ENCODE assay signal across 26 cellular contexts in genomic region chr7:122425731-122426130, GRCh38.
"Had no signal": no experiment of that assay in that cellular context is flagged by ENCODE, and none has a peak within 500 bp of the region (broad histone marks: within the 10 kb centered on the region; RNA-seq: fewer than 3 reads in every experiment).

No MANE protein-coding gene starts in this region.

- ATAC-seq: natural killer cell; psoas muscle; right lobe of liver; stimulated activated memory B cell treated with anti-CD40 and anti-IgM and Interleukin-4, amounts not matched to agents 10 μg/mL and 1 μg/mL and 100 μg/mL, for 72 hours; stimulated activated naive CD8-positive, alpha-beta T cell treated with anti-CD3 and anti-CD28 coated beads, Interleukin-15, amount 100 ng/mL, for 72 hours had no signal

- H3K4me3 ChIP-seq: hepatocyte, left ventricle myocardium inferior, lung, psoas muscle, right atrium auricular region, right lobe of liver, smooth muscle cell, transverse colon, upper lobe of left lung, vagina had no signal

- H3K27ac ChIP-seq: hepatocyte, left ventricle myocardium inferior, neutrophil, parathyroid adenoma, psoas muscle, right atrium auricular region, right lobe of liver, transverse colon, upper lobe of left lung, vagina had no signal

- H3K9ac ChIP-seq: parathyroid adenoma had no signal

- H3K4me2 ChIP-seq: hepatocyte, smooth muscle cell had no signal

- H3K4me1 ChIP-seq: left ventricle myocardium inferior, parathyroid adenoma, psoas muscle, right atrium auricular region, right lobe of liver, transverse colon, upper lobe of left lung had no signal

- H3K27me3 ChIP-seq: hepatocyte, neutrophil, right atrium auricular region, right lobe of liver, transverse colon, upper lobe of left lung, vagina had no signal

- H3K36me3 ChIP-seq: left ventricle myocardium inferior, neutrophil, right atrium auricular region, right lobe of liver, transverse colon, upper lobe of left lung, vagina had no signal

- H2AFZ ChIP-seq: hepatocyte, parathyroid adenoma had no signal

- DNase-seq: islet precursor cell; left ventricle myocardium inferior; mesendoderm; naive B cell; natural killer cell; nephron progenitor cell; occipital lobe; psoas muscle; right lobe of liver; stimulated activated CD4-positive, alpha-beta T cell treated with anti-CD3 and anti-CD28 coated beads, Interleukin-1b, Interleukin-23, amount 100 ng/mL, for 48 hours; stimulated activated CD4-positive, alpha-beta T cell treated with anti-CD3 and anti-CD28 coated beads, Interleukin-2, amount 100 ng/mL, for 48 hours; stimulated activated CD4-positive, alpha-beta T cell treated with anti-CD3 and anti-CD28 coated beads, Interleukin-4, amount 100 ng/mL, for 4 hours; stimulated activated CD8-positive, alpha-beta memory T cell treated with anti-CD3 and anti-CD28 coated beads, Interleukin-4, amount 100 ng/mL, for 48 hours; stimulated activated naive CD4-positive, alpha-beta T cell treated with Interleukin-2 at 50 U/mL for 16 hours; stimulated activated naive CD8-positive, alpha-beta T cell treated with anti-CD3 and anti-CD28 coated beads, Interleukin-15, amount 100 ng/mL, for 72 hours; substantia nigra; transverse colon; upper lobe of left lung had no signal

- H3K9me3 ChIP-seq: left ventricle myocardium inferior, neutrophil, psoas muscle, right atrium auricular region, right lobe of liver, transverse colon, upper lobe of left lung, vagina had no signal
